ENCODE assay signal across 15 cellular contexts in the genomic region with DNA sequence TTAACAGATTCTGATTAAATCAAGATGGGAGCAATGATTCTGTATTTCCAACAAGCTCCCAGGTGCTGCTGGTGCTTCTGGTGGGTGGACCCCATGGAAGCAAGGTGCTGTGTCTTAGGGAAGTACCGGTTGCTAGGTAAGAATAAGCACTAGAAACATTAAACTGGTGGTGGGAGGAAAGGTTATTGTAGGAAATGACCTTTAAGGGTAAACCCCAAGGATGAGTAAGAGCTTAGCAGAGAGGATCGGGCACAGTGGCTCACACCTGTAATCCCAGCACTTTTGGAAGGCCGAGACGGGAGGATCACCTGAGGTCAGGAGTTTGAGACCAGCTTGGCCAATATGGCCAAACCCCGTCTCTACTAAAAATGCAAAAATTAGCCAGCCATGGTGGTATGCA. TPM values are rescaled to one million over a fixed set of nuclear protein-coding genes. Genes with fewer than 3 reads are reported as not detected.
DNase-seq lines count a peak whose midpoint lies in the region; ATAC-seq and TF ChIP-seq lines count a peak whose summit lies in the region.
"Had no signal": no experiment of that assay in that cellular context is flagged by ENCODE, and none has a peak within 500 bp of the region (broad histone marks: within the 10 kb centered on the region; RNA-seq: fewer than 3 reads in every experiment).

No MANE protein-coding gene starts in this region.

- no TSS peak for BruUV-seq in Calu3 (replicated peaks; lab: Mats Ljungman, UMichigan)

- peak overlapping the region; percentile 4 for H3K27ac Mint-ChIP-seq in activated T-cell treated with anti-CD3 and anti-CD28 coated beads, Interleukin-2, amount 50 U/mL, for 24 hours
- peak overlapping the region; percentile 36 for H3K27ac Mint-ChIP-seq in Calu3 (ENCODE audit: unreplicated experiment)
- peak overlapping the region; percentile 2 for H3K27ac Mint-ChIP-seq in activated naive CD8-positive, alpha-beta T cell
- peak overlapping the region; percentile 63 for H3K27ac Mint-ChIP-seq in stimulated activated effector memory CD8-positive, alpha-beta T cell treated with anti-CD3 and anti-CD28 coated beads, Interleukin-12 subunit alpha, Interleukin-12 subunit beta, amount 100 ng/mL, for 72 hours

- no peak for DNase-seq in activated T-cell treated with anti-CD3 and anti-CD28 coated beads, Interleukin-2, amount 50 U/mL, for 24 hours
- no peak for DNase-seq in activated T-cell treated with anti-CD3 and anti-CD28 coated beads, Interleukin-2, amount 50 U/mL, for 1 hour
- no peak for DNase-seq in Calu3
- no peak for DNase-seq in stimulated activated effector memory CD8-positive, alpha-beta T cell treated with anti-CD3 and anti-CD28 coated beads, Interleukin-12 subunit alpha, Interleukin-12 subunit beta, amount 100 ng/mL, for 72 hours (ENCODE audit: low spot score in 2 of 2)
- DNase-seq in HuH-7.5 (ENCODE audit: low spot score), result no peak
- DNase-seq: AML-193, H9, IMR-90, NCI-H1417 treated with DMSO at 0.1 percent for 48 hours, NCI-H2029, NCI-H510A treated with DMSO at 0.1 percent for 48 hours, SHP77 had no signal

- peaks cover 3% of the 10 kb centered on the region for H3K9me3 Mint-ChIP-seq in activated T-cell treated with anti-CD3 and anti-CD28 coated beads, Interleukin-2, amount 50 U/mL, for 24 hours
- H3K9me3 Mint-ChIP-seq in Calu3 (ENCODE audit: low read depth, unreplicated experiment), result peaks cover 3% of the 10 kb centered on the region
- H3K9me3 Mint-ChIP-seq in activated naive CD8-positive, alpha-beta T cell (ENCODE audit: low read depth), result no peaks in the 10 kb centered on the region
- no peaks in the 10 kb centered on the region for H3K9me3 Mint-ChIP-seq in stimulated activated effector memory CD8-positive, alpha-beta T cell treated with anti-CD3 and anti-CD28 coated beads, Interleukin-12 subunit alpha, Interleukin-12 subunit beta, amount 100 ng/mL, for 72 hours

- TF ChIP-seq CTCF in Calu3 (IDR thresholded peaks at IDR 0.05; ENCODE audit: unreplicated experiment), result no peak

- no peak for ATAC-seq in stimulated activated effector memory CD8-positive, alpha-beta T cell treated with anti-CD3 and anti-CD28 coated beads, Interleukin-12 subunit alpha, Interleukin-12 subunit beta, amount 100 ng/mL, for 72 hours
- no peak for ATAC-seq in GM19035 (IDR thresholded peaks at IDR 0.05; ENCODE audit: unreplicated experiment)
- ATAC-seq in GM19467 (IDR thresholded peaks at IDR 0.05; ENCODE audit: unreplicated experiment), result no peak

- H3K4me3 Mint-ChIP-seq in activated T-cell treated with anti-CD3 and anti-CD28 coated beads, Interleukin-2, amount 50 U/mL, for 24 hours, result no peak overlapping the region
- no peak overlapping the region for H3K4me3 Mint-ChIP-seq in Calu3 (ENCODE audit: low read depth, unreplicated experiment)
- no peak overlapping the region for H3K4me3 Mint-ChIP-seq in activated naive CD8-positive, alpha-beta T cell
- no peak overlapping the region for H3K4me3 Mint-ChIP-seq in stimulated activated effector memory CD8-positive, alpha-beta T cell treated with anti-CD3 and anti-CD28 coated beads, Interleukin-12 subunit alpha, Interleukin-12 subunit beta, amount 100 ng/mL, for 72 hours
- H3K4me3 Mint-ChIP-seq: H9 had no signal

- peaks cover 31% of the 10 kb centered on the region for H3K36me3 Mint-ChIP-seq in activated T-cell treated with anti-CD3 and anti-CD28 coated beads, Interleukin-2, amount 50 U/mL, for 24 hours (ENCODE audit: low read depth)
- peaks cover 38% of the 10 kb centered on the region for H3K36me3 Mint-ChIP-seq in Calu3 (ENCODE audit: insufficient read depth, unreplicated experiment)
- peaks cover 7% of the 10 kb centered on the region for H3K36me3 Mint-ChIP-seq in activated naive CD8-positive, alpha-beta T cell
- H3K36me3 Mint-ChIP-seq in stimulated activated effector memory CD8-positive, alpha-beta T cell treated with anti-CD3 and anti-CD28 coated beads, Interleukin-12 subunit alpha, Interleukin-12 subunit beta, amount 100 ng/mL, for 72 hours, result peaks cover 22% of the 10 kb centered on the region

- H3K4me1 Mint-ChIP-seq in activated T-cell treated with anti-CD3 and anti-CD28 coated beads, Interleukin-2, amount 50 U/mL, for 24 hours (ENCODE audit: low read depth), result peaks cover 48% of the 10 kb centered on the region
- H3K4me1 Mint-ChIP-seq in Calu3 (ENCODE audit: low read depth, unreplicated experiment), result peaks cover 26% of the 10 kb centered on the region
- H3K4me1 Mint-ChIP-seq in activated naive CD8-positive, alpha-beta T cell (ENCODE audit: low read depth), result peaks cover 46% of the 10 kb centered on the region
- peaks cover 32% of the 10 kb centered on the region for H3K4me1 Mint-ChIP-seq in stimulated activated effector memory CD8-positive, alpha-beta T cell treated with anti-CD3 and anti-CD28 coated beads, Interleukin-12 subunit alpha, Interleukin-12 subunit beta, amount 100 ng/mL, for 72 hours
- H3K4me1 Mint-ChIP-seq: H9 had no signal

- intact Hi-C loops in Calu3 (cut with micrococcal nuclease; ENCODE audit: unreplicated experiment), result no loop called here

- H3K27me3 Mint-ChIP-seq in activated T-cell treated with anti-CD3 and anti-CD28 coated beads, Interleukin-2, amount 50 U/mL, for 24 hours, result no peaks in the 10 kb centered on the region
- no peaks in the 10 kb centered on the region for H3K27me3 Mint-ChIP-seq in Calu3 (ENCODE audit: unreplicated experiment)
- H3K27me3 Mint-ChIP-seq in activated naive CD8-positive, alpha-beta T cell, result no peaks in the 10 kb centered on the region

- CTCF ChIA-PET in Calu3 (lab: Charles Lee), result interaction anchor here (0.6 kb wide), 2 partner anchors 80 to 740 kb away, joined by 3 read pairs; no protein-coding TSS in a partner anchor

RNA-seq across cellular contexts. Expression of gene CREBRF, which starts 16.2 kb away (rescaled TPM):
- total RNA-seq in Calu3 (2022), result 16.7 and 18.2 TPM in 2 replicates

RNA-seq across cellular contexts. Expression of gene ATP6V0E1, which starts 56.4 kb away (rescaled TPM):
- total RNA-seq in Calu3 (2022), result 256 and 261 TPM in 2 replicates

Comparison
In these comparisons a context has a peak if more than half of its experiments do, and no peak if none do; other contexts are left out.
1. H3K27ac Mint-ChIP-seq: peak in every context shown above with its lines; median percentile 63 in stimulated activated effector memory CD8-positive, alpha-beta T cell treated with anti-CD3 and anti-CD28 coated beads, Interleukin-12 subunit alpha, Interleukin-12 subunit beta, amount 100 ng/mL, for 72 hours; 36 in Calu3; 4 in activated T-cell treated with anti-CD3 and anti-CD28 coated beads, Interleukin-2, amount 50 U/mL, for 24 hours; 2 in activated naive CD8-positive, alpha-beta T cell.